ENCODE assay signal across 27 cellular contexts in genomic region chr12:96099431-96099830, GRCh38.
A peak's percentile ranks its signal among the peaks of the same experiment; 100 is the strongest.
DNase-seq lines count a peak whose midpoint lies in the region; ATAC-seq, FAIRE-seq and TF ChIP-seq lines count a peak whose summit lies in the region.
"Had no signal": no experiment of that assay in that cellular context is flagged by ENCODE, and none has a peak within 500 bp of the region (broad histone marks: within the 10 kb centered on the region; RNA-seq: fewer than 3 reads in every experiment).

No MANE protein-coding gene starts in this region.

- CTCF ChIA-PET in activated CD4-positive, alpha-beta T cell treated with anti-CD3 and anti-CD28 coated beads, Interleukin-2, amount 10 ng/mL, durations not matched to agents 7 days and 5 days (lab: Charles Lee), result no interaction called here

- H3K27me3 Mint-ChIP-seq in activated CD4-positive, alpha-beta T cell treated with anti-CD3 and anti-CD28 coated beads, Interleukin-2, amount 10 ng/mL, durations not matched to agents 7 days and 5 days, result no peaks in the 10 kb centered on the region
- no peaks in the 10 kb centered on the region for H3K27me3 Mint-ChIP-seq in activated CD4-positive, alpha-beta T cell treated with anti-CD3 and anti-CD28 coated beads, Interleukin-2, amount 10 ng/mL, durations not matched to agents 24 days and 14 days
- no peaks in the 10 kb centered on the region for H3K27me3 Mint-ChIP-seq in T-helper 17 cell
- no peaks in the 10 kb centered on the region for H3K27me3 Mint-ChIP-seq in neural crest cell (ENCODE audit: low read depth)
- H3K27me3 Mint-ChIP-seq: IgD-negative memory B cell had no signal

- ATAC-seq in T-helper 17 cell (no peak), GM21367 (IDR thresholded peaks at IDR 0.05; ENCODE audit: unreplicated experiment) (no peak)
- ATAC-seq: CD8-positive, alpha-beta T cell; GM12878; GM23338; PC-3; SK-N-SH treated with all-trans-retinoic acid at 6 μM for 48 hours had no signal

- no peak overlapping the region; a peak in 1 of 20 replicates for H3K4me3 ChIP-seq in BLaER1 treated with 17β-estradiol and CSF1 and Interleukin-3, amounts not matched to agents 10 nM and 100 nM
- H3K4me3 ChIP-seq in small intestine (ENCODE audit: low read depth in 1 of 2, low read length in 2 of 2) (no peak overlapping the region), neuronal stem cell (ENCODE audit: low read length in 2 of 2) (no peak overlapping the region)
- H3K4me3 ChIP-seq: GM12878, GM23338 had no signal

- 70 to 86% (median 86%) methylated on average over 3 of the region's 3 CpGs for WGBS in small intestine, 3 donors
- no CpG with 5 or more reads among the region's 3 CpGs for WGBS in neuronal stem cell (ENCODE audit: extremely low coverage in 2 of 2, insufficient read length in 2 of 2, insufficient replicate concordance in 1 of 2), 2 donors

- H3K4me3 Mint-ChIP-seq in activated CD4-positive, alpha-beta T cell treated with anti-CD3 and anti-CD28 coated beads, Interleukin-2, amount 10 ng/mL, durations not matched to agents 7 days and 5 days, result no peak overlapping the region
- no peak overlapping the region for H3K4me3 Mint-ChIP-seq in activated CD4-positive, alpha-beta T cell treated with anti-CD3 and anti-CD28 coated beads, Interleukin-2, amount 10 ng/mL, durations not matched to agents 24 days and 14 days
- H3K4me3 Mint-ChIP-seq in T-helper 17 cell (peak overlapping the region; percentile 75), neural crest cell (no peak overlapping the region)
- H3K4me3 Mint-ChIP-seq: GM23338 had no signal

- H3K4me2 ChIP-seq in BLaER1 treated with 17β-estradiol and CSF1 and Interleukin-3, amounts not matched to agents 10 nM and 100 nM, result peak overlapping the region in 10 of 11 experiments; percentile 41 to 73 (median 65); a peak in 20 of 22 replicates
- no peak overlapping the region for H3K4me2 ChIP-seq in neuronal stem cell (ENCODE audit: insufficient read depth, low read length, poor library complexity, severe bottlenecking)
- H3K4me2 ChIP-seq: GM23338 had no signal

- peaks cover 4% of the 10 kb centered on the region for H3K36me3 Mint-ChIP-seq in activated CD4-positive, alpha-beta T cell treated with anti-CD3 and anti-CD28 coated beads, Interleukin-2, amount 10 ng/mL, durations not matched to agents 7 days and 5 days (ENCODE audit: low read depth)
- no peaks in the 10 kb centered on the region for H3K36me3 Mint-ChIP-seq in activated CD4-positive, alpha-beta T cell treated with anti-CD3 and anti-CD28 coated beads, Interleukin-2, amount 10 ng/mL, durations not matched to agents 24 days and 14 days (ENCODE audit: low read depth)
- H3K36me3 Mint-ChIP-seq in T-helper 17 cell (ENCODE audit: low read depth), result no peaks in the 10 kb centered on the region
- H3K36me3 Mint-ChIP-seq in neural crest cell (ENCODE audit: low read depth), result no peaks in the 10 kb centered on the region
- H3K36me3 Mint-ChIP-seq: CD8-positive, alpha-beta T cell; IgD-negative memory B cell had no signal

- no peaks in the 10 kb centered on the region for H4K20me1 ChIP-seq in BLaER1 treated with 17β-estradiol and CSF1 and Interleukin-3, amounts not matched to agents 10 nM and 100 nM

- no peak overlapping the region for H4K91ac ChIP-seq in neuronal stem cell (ENCODE audit: low read depth, low read length, poor library complexity)

- H2BK12ac ChIP-seq in neuronal stem cell (ENCODE audit: low read length), result no peak overlapping the region

- no peak overlapping the region for H2BK120ac ChIP-seq in neuronal stem cell (ENCODE audit: low read depth, low read length)

- TF ChIP-seq CTCF in neural crest cell (conservative IDR thresholded peaks at IDR 0.05), result no peak

- peaks cover 30 to 90% (median 77%) of the 10 kb centered on the region in 10 experiments for H3K4me1 ChIP-seq in BLaER1 treated with 17β-estradiol and CSF1 and Interleukin-3, amounts not matched to agents 10 nM and 100 nM
- H3K4me1 ChIP-seq in small intestine (ENCODE audit: control insufficient read depth in 2 of 2, insufficient read depth in 1 of 2, low read depth in 1 of 2, low read length in 1 of 2) (no peaks in the 10 kb centered on the region), neuronal stem cell (ENCODE audit: control insufficient read depth in 2 of 2, insufficient read depth in 1 of 2, low read depth in 1 of 2, low read length in 2 of 2) (no peaks in the 10 kb centered on the region)

- H2BK15ac ChIP-seq in neuronal stem cell (ENCODE audit: low read length), result no peak overlapping the region

- peak overlapping the region; percentile 81 for H3K27ac Mint-ChIP-seq in activated CD4-positive, alpha-beta T cell treated with anti-CD3 and anti-CD28 coated beads, Interleukin-2, amount 10 ng/mL, durations not matched to agents 7 days and 5 days
- H3K27ac Mint-ChIP-seq in activated CD4-positive, alpha-beta T cell treated with anti-CD3 and anti-CD28 coated beads, Interleukin-2, amount 10 ng/mL, durations not matched to agents 24 days and 14 days, result no peak overlapping the region
- H3K27ac Mint-ChIP-seq in T-helper 17 cell, result peak overlapping the region; percentile 60
- H3K27ac Mint-ChIP-seq in neural crest cell (ENCODE audit: unreplicated experiment), result peak overlapping the region; percentile 24
- H3K27ac Mint-ChIP-seq: CD8-positive, alpha-beta T cell; GM23338; IgD-negative memory B cell had no signal

- no peak overlapping the region for H2BK5ac ChIP-seq in neuronal stem cell (ENCODE audit: low read length)

- H3K4ac ChIP-seq in neuronal stem cell (ENCODE audit: low read length), result no peak overlapping the region

- H3K79me1 ChIP-seq in neuronal stem cell (ENCODE audit: low read depth, low read length), result no peaks in the 10 kb centered on the region

- no peak overlapping the region for H2AFZ ChIP-seq in neuronal stem cell (ENCODE audit: low read length)

- no peak overlapping the region for H4K8ac ChIP-seq in neuronal stem cell (ENCODE audit: low read depth, low read length)

- H3K23ac ChIP-seq in neuronal stem cell (ENCODE audit: low read depth, low read length, poor library complexity), result no peak overlapping the region

- no peak for DNase-seq in activated CD4-positive, alpha-beta T cell treated with anti-CD3 and anti-CD28 coated beads, Interleukin-2, amount 10 ng/mL, durations not matched to agents 7 days and 5 days
- no peak for DNase-seq in activated CD4-positive, alpha-beta T cell treated with anti-CD3 and anti-CD28 coated beads, Interleukin-2, amount 10 ng/mL, durations not matched to agents 24 days and 14 days
- no peak for DNase-seq in T-helper 17 cell
- DNase-seq in neural crest cell (ENCODE audit: low read depth, low spot score), result no peak
- DNase-seq in small intestine, result no peak
- DNase-seq in neuronal stem cell (ENCODE audit: low spot score), result no peak
- DNase-seq: Calu3, DMS53, EL, HCEC 1CT, Karpas-422, MM.1S, NCI-H1092 treated with DMSO at 0.1 percent for 48 hours, NCI-H2081, NCI-H2171 treated with DMSO at 0.1 percent for 48 hours, NCI-H446 treated with DMSO at 0.1 percent for 48 hours, PC-3, RPMI8226, SIG-M5 had no signal

- peak overlapping the region in 6 of 11 experiments; percentile 43 to 71 (median 56); a peak in 11 of 22 replicates for H3K9ac ChIP-seq in BLaER1 treated with 17β-estradiol and CSF1 and Interleukin-3, amounts not matched to agents 10 nM and 100 nM
- no peak overlapping the region for H3K9ac ChIP-seq in neuronal stem cell (ENCODE audit: low read depth, low read length, poor library complexity)

- H3K27me3 ChIP-seq in BLaER1 treated with 17β-estradiol and CSF1 and Interleukin-3, amounts not matched to agents 10 nM and 100 nM, result no peaks in the 10 kb centered on the region
- H3K27me3 ChIP-seq in small intestine (ENCODE audit: control insufficient read depth in 2 of 2, insufficient read depth in 2 of 2, low read length in 2 of 2), result no peaks in the 10 kb centered on the region
- no peaks in the 10 kb centered on the region for H3K27me3 ChIP-seq in neuronal stem cell (ENCODE audit: control insufficient read depth in 3 of 3, insufficient read depth in 3 of 3, low read depth in 1 of 3, low read length in 3 of 3)

- H3K4me1 Mint-ChIP-seq in activated CD4-positive, alpha-beta T cell treated with anti-CD3 and anti-CD28 coated beads, Interleukin-2, amount 10 ng/mL, durations not matched to agents 7 days and 5 days, result peaks cover 42% of the 10 kb centered on the region
- peaks cover 22% of the 10 kb centered on the region for H3K4me1 Mint-ChIP-seq in activated CD4-positive, alpha-beta T cell treated with anti-CD3 and anti-CD28 coated beads, Interleukin-2, amount 10 ng/mL, durations not matched to agents 24 days and 14 days
- H3K4me1 Mint-ChIP-seq in T-helper 17 cell, result peaks cover 25% of the 10 kb centered on the region
- no peaks in the 10 kb centered on the region for H3K4me1 Mint-ChIP-seq in neural crest cell

- H3K36me3 ChIP-seq in BLaER1 treated with 17β-estradiol and CSF1 and Interleukin-3, amounts not matched to agents 10 nM and 100 nM, result no peaks in the 10 kb centered on the region
- H3K36me3 ChIP-seq in small intestine (ENCODE audit: control insufficient read depth in 2 of 2, insufficient read depth in 2 of 2, low read length in 2 of 2), result no peaks in the 10 kb centered on the region
- no peaks in the 10 kb centered on the region for H3K36me3 ChIP-seq in neuronal stem cell (replicated peaks in 1 of 2; ENCODE audit: control insufficient read depth in 2 of 2, insufficient read depth in 2 of 2, low read length in 2 of 2)

- H3K27ac ChIP-seq in BLaER1 treated with 17β-estradiol and CSF1 and Interleukin-3, amounts not matched to agents 10 nM and 100 nM, result peak overlapping the region in 9 of 11 experiments; percentile 52 to 86 (median 73); a peak in 18 of 22 replicates
- no peak overlapping the region for H3K27ac ChIP-seq in small intestine (ENCODE audit: low read depth in 1 of 2, low read length in 1 of 2)
- H3K27ac ChIP-seq in neuronal stem cell (replicated peaks; ENCODE audit: low read length), result no peak overlapping the region
- H3K27ac ChIP-seq: 22Rv1 had no signal

- no peak for FAIRE-seq in small intestine (lab: Jason Lieb, UNC)
- FAIRE-seq: GM12878 had no signal

- no peak overlapping the region for H3K14ac ChIP-seq in neuronal stem cell (ENCODE audit: low read length)

- intact Hi-C loops in activated CD4-positive, alpha-beta T cell treated with anti-CD3 and anti-CD28 coated beads, Interleukin-2, amount 10 ng/mL, durations not matched to agents 24 days and 14 days (cut with micrococcal nuclease), result no loop called here

- no peak overlapping the region for H3K18ac ChIP-seq in neuronal stem cell (ENCODE audit: low read length)

- POLR2A ChIA-PET in activated CD4-positive, alpha-beta T cell treated with anti-CD3 and anti-CD28 coated beads, Interleukin-2, amount 10 ng/mL, durations not matched to agents 7 days and 5 days (lab: Charles Lee), result no interaction called here

- H3K9me3 ChIP-seq in BLaER1 treated with 17β-estradiol and CSF1 and Interleukin-3, amounts not matched to agents 10 nM and 100 nM (replicated peaks in 1 of 11), result peaks cover 0 to 14% (median 0%) of the 10 kb centered on the region in 11 experiments; a peak in 6 of 22 replicates
- H3K9me3 ChIP-seq in T-helper 17 cell (ENCODE audit: control insufficient read depth, low read length, poor library complexity, severe bottlenecking), result no peaks in the 10 kb centered on the region
- H3K9me3 ChIP-seq in small intestine (ENCODE audit: control insufficient read depth, low read depth), result no peaks in the 10 kb centered on the region
- H3K9me3 ChIP-seq in neuronal stem cell (replicated peaks in 1 of 2; ENCODE audit: control insufficient read depth in 2 of 2, insufficient read depth in 1 of 2, low read depth in 1 of 2, low read length in 2 of 2), result no peaks in the 10 kb centered on the region

- H2AK5ac ChIP-seq in neuronal stem cell (ENCODE audit: low read depth, low read length), result no peak overlapping the region

- peaks cover 3% of the 10 kb centered on the region for H3K9me3 Mint-ChIP-seq in activated CD4-positive, alpha-beta T cell treated with anti-CD3 and anti-CD28 coated beads, Interleukin-2, amount 10 ng/mL, durations not matched to agents 7 days and 5 days
- no peaks in the 10 kb centered on the region for H3K9me3 Mint-ChIP-seq in activated CD4-positive, alpha-beta T cell treated with anti-CD3 and anti-CD28 coated beads, Interleukin-2, amount 10 ng/mL, durations not matched to agents 24 days and 14 days
- H3K9me3 Mint-ChIP-seq in neural crest cell, result no peaks in the 10 kb centered on the region
- H3K9me3 Mint-ChIP-seq: CD8-positive, alpha-beta T cell; GM23338; IgD-negative memory B cell had no signal

Comparison
In these comparisons a context has a peak if more than half of its experiments do, and no peak if none do; other contexts are left out.
1. H3K27ac ChIP-seq: peak in BLaER1 treated with 17β-estradiol and CSF1 and Interleukin-3, amounts not matched to agents 10 nM and 100 nM (9 of 11); none in small intestine (0 of 2) and neuronal stem cell (single experiment).